In the genomic region with DNA sequence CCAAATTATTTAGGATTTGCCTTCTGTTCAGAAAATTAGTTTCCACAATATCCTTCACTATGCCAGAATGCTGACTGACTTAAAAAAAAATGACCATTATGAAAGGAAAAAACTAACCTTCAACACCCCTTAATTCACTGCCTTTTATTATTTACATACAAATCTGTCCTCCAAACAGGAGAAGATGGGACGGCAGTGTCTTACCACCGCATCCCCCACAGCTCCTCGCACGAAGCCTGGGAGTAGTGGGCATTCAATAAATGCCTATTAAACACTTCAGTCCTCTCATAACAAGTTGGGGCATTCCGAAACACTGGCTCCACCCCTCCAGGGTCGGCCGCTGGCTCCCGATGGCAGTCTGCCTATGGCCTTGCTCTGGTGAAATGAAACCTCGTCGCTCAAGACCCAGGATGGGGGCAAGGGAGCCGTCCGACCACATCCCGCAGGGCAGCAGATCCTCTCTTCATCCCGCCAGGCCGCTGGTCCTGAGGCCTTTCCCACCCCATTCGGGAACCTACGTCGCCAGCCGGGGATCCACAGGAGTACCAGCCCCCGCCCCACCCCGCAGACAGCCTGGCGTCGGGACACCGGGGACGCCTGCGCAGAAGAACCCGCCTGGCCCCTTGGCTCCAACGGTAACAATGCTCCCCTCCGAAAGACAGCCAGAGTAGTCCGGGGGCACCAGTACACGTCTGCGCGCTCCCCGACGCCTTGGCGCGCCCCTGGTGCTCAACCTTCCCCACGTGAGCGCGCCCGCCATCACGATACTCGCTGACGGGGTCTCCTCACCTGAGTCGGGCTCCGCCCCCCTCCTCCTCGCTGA, we compare ENCODE assay signal across 8 cellular contexts. TPM values are rescaled to one million over a fixed set of nuclear protein-coding genes. Genes with fewer than 3 reads are reported as not detected.
A peak's percentile ranks its signal among the peaks of the same experiment; 100 is the strongest.
DNase-seq lines count a peak whose midpoint lies in the region; ATAC-seq and TF ChIP-seq lines count a peak whose summit lies in the region.

No MANE protein-coding gene starts in this region.

- H4K20me1 ChIP-seq in BLaER1 treated with 17β-estradiol and CSF1 and Interleukin-3, amounts not matched to agents 10 nM and 100 nM: peaks cover 0 to 47% (median 11%) of the 10 kb centered on the region in 11 experiments; a peak in 13 of 22 replicates
- peaks cover 44% of the 10 kb centered on the region for H4K20me1 ChIP-seq in neural progenitor cell (ENCODE audit: low read depth)

- H3K36me3 ChIP-seq in BLaER1 treated with 17β-estradiol and CSF1 and Interleukin-3, amounts not matched to agents 10 nM and 100 nM: peaks cover 0 to 15% (median 4%) of the 10 kb centered on the region in 11 experiments; a peak in 6 of 22 replicates
- H3K36me3 ChIP-seq in neural progenitor cell: no peaks in the 10 kb centered on the region
- H3K36me3 ChIP-seq in tibial artery: no peaks in the 10 kb centered on the region

- H3K4me2 ChIP-seq in BLaER1 treated with 17β-estradiol and CSF1 and Interleukin-3, amounts not matched to agents 10 nM and 100 nM: peak overlapping the region; percentile 82 to 99 (median 91)
- peak overlapping the region; percentile 90 for H3K4me2 ChIP-seq in neural progenitor cell

- H3K27ac ChIP-seq in BLaER1 treated with 17β-estradiol and CSF1 and Interleukin-3, amounts not matched to agents 10 nM and 100 nM: peak overlapping the region; percentile 86 to 98 (median 92)
- H3K27ac ChIP-seq in neural progenitor cell (peak overlapping the region; percentile 96), tibial artery (peak overlapping the region; percentile 99 to 100)

- H3K27ac Mint-ChIP-seq in activated T-helper 2 cell treated with anti-CD3 and anti-CD28 coated beads, Interferon-gamma antibody, Interleukin-2, Interleukin-4, amounts not matched to agents 10 μg/mL and 5 μg/mL and 100 μg/mL, durations not matched to agents 14 hours and 24 hours and 36 hours: peak overlapping the region; percentile 99
- H3K27ac Mint-ChIP-seq in neural progenitor cell: peak overlapping the region; percentile 90

- H3K4me3 ChIP-seq in BLaER1 treated with 17β-estradiol and CSF1 and Interleukin-3, amounts not matched to agents 10 nM and 100 nM: peak overlapping the region; percentile 80 to 97 (median 87)
- H3K4me3 ChIP-seq in fibroblast of the aortic adventitia (ENCODE audit: low read depth, low read length) (peak overlapping the region; percentile 98), neural progenitor cell (peak overlapping the region; percentile 90), tibial artery (peak overlapping the region; percentile 92 to 98)

- peaks cover 37% of the 10 kb centered on the region for H3F3A ChIP-seq in neural progenitor cell (ENCODE audit: low read depth)

- peak; percentile 81 for DNase-seq in NK-92 treated with Interleukin-12 subunit alpha and Interleukin-12 subunit beta, amount 100 ng/mL, for 24 hours (lab: John Stamatoyannopoulos, UW)
- peak; percentile 65 for DNase-seq in activated T-helper 2 cell treated with anti-CD3 and anti-CD28 coated beads, Interferon-gamma antibody, Interleukin-2, Interleukin-4, amounts not matched to agents 10 μg/mL and 5 μg/mL and 100 μg/mL, durations not matched to agents 14 hours and 24 hours and 36 hours (ENCODE audit: low spot score)
- DNase-seq in fibroblast of the aortic adventitia (ENCODE audit: low read depth): peak; percentile 67
- no peak for DNase-seq in neural progenitor cell (ENCODE audit: low spot score)
- DNase-seq in tibial artery: peak; percentile 75 to 90

- peak overlapping the region; percentile 96 for H3K4me3 Mint-ChIP-seq in activated T-helper 2 cell treated with anti-CD3 and anti-CD28 coated beads, Interferon-gamma antibody, Interleukin-2, Interleukin-4, amounts not matched to agents 10 μg/mL and 5 μg/mL and 100 μg/mL, durations not matched to agents 14 hours and 24 hours and 36 hours (ENCODE audit: low read depth)
- H3K4me3 Mint-ChIP-seq in neural progenitor cell: peak overlapping the region; percentile 95

- peaks cover 25 to 39% (median 31%) of the 10 kb centered on the region in 10 experiments for H3K4me1 ChIP-seq in BLaER1 treated with 17β-estradiol and CSF1 and Interleukin-3, amounts not matched to agents 10 nM and 100 nM
- H3K4me1 ChIP-seq in neural progenitor cell (peaks cover 22% of the 10 kb centered on the region), tibial artery (peaks cover 0 to 45% (median 26%) of the 10 kb centered on the region in 4 donors)

- peak overlapping the region; percentile 88 to 97 (median 94) for H3K9ac ChIP-seq in BLaER1 treated with 17β-estradiol and CSF1 and Interleukin-3, amounts not matched to agents 10 nM and 100 nM
- peak overlapping the region; percentile 73 for H3K9ac ChIP-seq in neural progenitor cell

- ATAC-seq in GM19023 (IDR thresholded peaks at IDR 0.05; ENCODE audit: unreplicated experiment) (peak; percentile 24), HG03139 (IDR thresholded peaks at IDR 0.05; ENCODE audit: unreplicated experiment) (peak; percentile 38)

- H3K27me3 ChIP-seq in BLaER1 treated with 17β-estradiol and CSF1 and Interleukin-3, amounts not matched to agents 10 nM and 100 nM: peaks cover 0 to 6% (median 0%) of the 10 kb centered on the region in 11 experiments; a peak in 1 of 22 replicates
- H3K27me3 ChIP-seq in neural progenitor cell (no peaks in the 10 kb centered on the region), tibial artery (no peaks in the 10 kb centered on the region)

- peak overlapping the region; percentile 68 for H2AFZ ChIP-seq in neural progenitor cell (replicated peaks)

- peaks cover 13% of the 10 kb centered on the region for H3K36me3 Mint-ChIP-seq in activated T-helper 2 cell treated with anti-CD3 and anti-CD28 coated beads, Interferon-gamma antibody, Interleukin-2, Interleukin-4, amounts not matched to agents 10 μg/mL and 5 μg/mL and 100 μg/mL, durations not matched to agents 14 hours and 24 hours and 36 hours (ENCODE audit: low read depth)
- H3K36me3 Mint-ChIP-seq in neural progenitor cell: peaks cover 15% of the 10 kb centered on the region

- peaks cover 25% of the 10 kb centered on the region for H3K4me1 Mint-ChIP-seq in activated T-helper 2 cell treated with anti-CD3 and anti-CD28 coated beads, Interferon-gamma antibody, Interleukin-2, Interleukin-4, amounts not matched to agents 10 μg/mL and 5 μg/mL and 100 μg/mL, durations not matched to agents 14 hours and 24 hours and 36 hours (ENCODE audit: low read depth)
- peaks cover 29% of the 10 kb centered on the region for H3K4me1 Mint-ChIP-seq in neural progenitor cell

- peaks cover 51% of the 10 kb centered on the region for H3K79me2 ChIP-seq in neural progenitor cell (ENCODE audit: low read depth)

- H3K9me3 ChIP-seq in BLaER1 treated with 17β-estradiol and CSF1 and Interleukin-3, amounts not matched to agents 10 nM and 100 nM (replicated peaks in 1 of 11): no peaks in the 10 kb centered on the region
- no peaks in the 10 kb centered on the region for H3K9me3 ChIP-seq in neural progenitor cell (ENCODE audit: low read depth)
- no peaks in the 10 kb centered on the region for H3K9me3 ChIP-seq in tibial artery

- intact Hi-C loops in activated T-helper 2 cell treated with anti-CD3 and anti-CD28 coated beads, Interferon-gamma antibody, Interleukin-2, Interleukin-4, amounts not matched to agents 10 μg/mL and 5 μg/mL and 100 μg/mL, durations not matched to agents 14 hours and 24 hours and 36 hours (cut with micrococcal nuclease): loop anchor here (1.0 to 10.0 kb wide), 7 partner anchors 21 to 1060 kb away; partner anchors contain the start of genes EXOSC3, GRHPR, POLR1E and RNF38
- intact Hi-C loops in tibial artery (cut with DNase I; ENCODE audit: low total_unique reads): no loop called here

- H3K27me3 Mint-ChIP-seq in activated T-helper 2 cell treated with anti-CD3 and anti-CD28 coated beads, Interferon-gamma antibody, Interleukin-2, Interleukin-4, amounts not matched to agents 10 μg/mL and 5 μg/mL and 100 μg/mL, durations not matched to agents 14 hours and 24 hours and 36 hours (ENCODE audit: low read depth): no peaks in the 10 kb centered on the region
- peaks cover 5% of the 10 kb centered on the region for H3K27me3 Mint-ChIP-seq in neural progenitor cell (ENCODE audit: insufficient read depth, low read depth)

- TF ChIP-seq CTCF in fibroblast of the aortic adventitia (IDR thresholded peaks at IDR 0.05; ENCODE audit: insufficient read depth, low read length) (no peak), neural progenitor cell (IDR thresholded peaks at IDR 0.05) (no peak), tibial artery (IDR thresholded peaks at IDR 0.05) (no peak)

- H3K9me3 Mint-ChIP-seq in activated T-helper 2 cell treated with anti-CD3 and anti-CD28 coated beads, Interferon-gamma antibody, Interleukin-2, Interleukin-4, amounts not matched to agents 10 μg/mL and 5 μg/mL and 100 μg/mL, durations not matched to agents 14 hours and 24 hours and 36 hours: no peaks in the 10 kb centered on the region
- H3K9me3 Mint-ChIP-seq in neural progenitor cell: no peaks in the 10 kb centered on the region

RNA-seq across cellular contexts. Expression of gene ZBTB5, which starts 0.6 kb away (rescaled TPM):
- total RNA-seq in activated T-helper 2 cell treated with anti-CD3 and anti-CD28 coated beads, Interferon-gamma antibody, Interleukin-2, Interleukin-4, amounts not matched to agents 10 μg/mL and 5 μg/mL and 100 μg/mL, durations not matched to agents 14 hours and 24 hours and 36 hours: 10.6 and 11.0 TPM in 2 replicates
- 9.3 and 9.4 TPM in 2 replicates for total RNA-seq in fibroblast of the aortic adventitia (ENCODE audit: low replicate concordance)
- total RNA-seq in neural progenitor cell (ENCODE audit: low replicate concordance): 24.1 and 24.9 TPM in 2 replicates

RNA-seq across cellular contexts. Expression of gene POLR1E, which starts 21.1 kb away (rescaled TPM):
- total RNA-seq in activated T-helper 2 cell treated with anti-CD3 and anti-CD28 coated beads, Interferon-gamma antibody, Interleukin-2, Interleukin-4, amounts not matched to agents 10 μg/mL and 5 μg/mL and 100 μg/mL, durations not matched to agents 14 hours and 24 hours and 36 hours: 48.0 and 49.4 TPM in 2 replicates
- total RNA-seq in fibroblast of the aortic adventitia (ENCODE audit: low replicate concordance) (29.1 and 36.6 TPM in 2 replicates), neural progenitor cell (ENCODE audit: low replicate concordance) (36.6 and 38.6 TPM in 2 replicates)

RNA-seq across cellular contexts. Expression of gene GRHPR, which starts 42.1 kb away (rescaled TPM):
- total RNA-seq in activated T-helper 2 cell treated with anti-CD3 and anti-CD28 coated beads, Interferon-gamma antibody, Interleukin-2, Interleukin-4, amounts not matched to agents 10 μg/mL and 5 μg/mL and 100 μg/mL, durations not matched to agents 14 hours and 24 hours and 36 hours: 75.4 and 77.4 TPM in 2 replicates
- total RNA-seq in fibroblast of the aortic adventitia (ENCODE audit: low replicate concordance) (62.4 and 133 TPM in 2 replicates), neural progenitor cell (ENCODE audit: low replicate concordance) (116 and 187 TPM in 2 replicates)
